In the genomic region with DNA sequence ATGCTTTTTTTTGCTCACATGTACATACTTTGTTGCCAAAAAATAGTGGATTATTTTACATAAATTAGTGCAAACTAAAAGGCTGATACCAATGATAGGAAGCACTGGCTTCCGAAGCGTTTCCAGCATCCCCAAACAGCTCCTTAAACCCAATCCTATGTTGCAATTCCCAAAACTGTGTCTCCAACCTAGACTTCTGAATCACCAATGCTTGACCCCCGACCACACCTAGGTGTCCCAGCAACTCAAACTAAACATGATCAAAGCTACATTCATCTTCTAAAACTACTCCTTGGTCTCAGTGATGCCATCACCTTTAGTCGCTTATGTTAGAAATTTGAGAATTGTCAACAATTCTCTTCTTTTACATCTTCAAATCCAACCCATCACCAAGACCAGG, we compare ENCODE assay signal across 19 cellular contexts. TPM values are rescaled to one million over a fixed set of nuclear protein-coding genes. Genes with fewer than 3 reads are reported as not detected.
DNase-seq lines count a peak whose midpoint lies in the region; ATAC-seq, FAIRE-seq and TF ChIP-seq lines count a peak whose summit lies in the region.
"Had no signal": no experiment of that assay in that cellular context is flagged by ENCODE, and none has a peak within 500 bp of the region (broad histone marks: within the 10 kb centered on the region; RNA-seq: fewer than 3 reads in every experiment).

No MANE protein-coding gene starts in this region.

- H3K27me3 ChIP-seq in left lung, result no peaks in the 10 kb centered on the region
- no peaks in the 10 kb centered on the region for H3K27me3 ChIP-seq in endodermal cell (ENCODE audit: control insufficient read depth, insufficient read depth, low read length, poor library complexity, severe bottlenecking)
- H3K27me3 ChIP-seq: BLaER1 had no signal

- peak overlapping the region; percentile 61 to 78 for H3K27ac ChIP-seq in left lung
- peak overlapping the region in 13 of 21 experiments; percentile 10 to 83 (median 50) for H3K27ac ChIP-seq in skin epidermis
- H3K27ac ChIP-seq in endodermal cell (ENCODE audit: low read depth, low read length), result no peak overlapping the region
- H3K27ac ChIP-seq: BLaER1 had no signal

- peaks cover 15% of the 10 kb centered on the region for H3K4me1 Mint-ChIP-seq in endodermal cell
- H3K4me1 Mint-ChIP-seq: activated naive CD4-positive, alpha-beta T cell treated with anti-CD3 and anti-CD28 coated beads, Interleukin-2, amount 10 ng/mL, durations not matched to agents 7 days and 5 days had no signal

- no peak for ATAC-seq in left lung
- no peak for ATAC-seq in GM19397 (IDR thresholded peaks at IDR 0.05; ENCODE audit: unreplicated experiment)

- H3K27me3 Mint-ChIP-seq in endodermal cell (ENCODE audit: insufficient read depth), result no peaks in the 10 kb centered on the region

- FAIRE-seq in D721Med (lab: Jason Lieb, UNC), result peak; percentile 91
- FAIRE-seq: kidney had no signal

- intact Hi-C loops in left lung (cut with DNase I), result no loop called here

- no peaks in the 10 kb centered on the region for H3K9me3 Mint-ChIP-seq in endodermal cell
- H3K9me3 Mint-ChIP-seq: activated naive CD4-positive, alpha-beta T cell treated with anti-CD3 and anti-CD28 coated beads, Interleukin-2, amount 10 ng/mL, durations not matched to agents 7 days and 5 days had no signal

- peak overlapping the region; percentile 13 for H3K4me3 ChIP-seq in WI38 (ENCODE audit: low read depth, low read length)
- no peak overlapping the region for H3K4me3 ChIP-seq in left lung
- no peak overlapping the region for H3K4me3 ChIP-seq in skin epidermis
- no peak overlapping the region for H3K4me3 ChIP-seq in endodermal cell (ENCODE audit: low read length)
- H3K4me3 ChIP-seq: BLaER1 had no signal

- no peak for DNase-seq in D721Med (ENCODE audit: insufficient read length, low spot score)
- DNase-seq in left lung, result no peak
- DNase-seq in medulla oblongata (ENCODE audit: extremely low spot score), result no peak
- no peak for DNase-seq in endodermal cell
- DNase-seq in DMS79 treated with DMSO at 0.1 percent for 48 hours (lab: John Stamatoyannopoulos, UW), result no peak
- DNase-seq: activated CD4-positive, alpha-beta T cell treated with anti-CD3 and anti-CD28 coated beads for 48 hours; activated naive CD4-positive, alpha-beta T cell treated with anti-CD3 and anti-CD28 coated beads, Interleukin-2, amount 10 ng/mL, durations not matched to agents 7 days and 5 days; activated T-cell treated with anti-CD3 and anti-CD28 coated beads for 4 hours; caudate nucleus; DMS79; H9; kidney; NCI-H1048; stimulated activated CD4-positive, alpha-beta T cell treated with anti-CD3 and anti-CD28 coated beads, Interleukin-2, amount 100 ng/mL, for 24 hours had no signal

- no peak overlapping the region for H3K9ac ChIP-seq in endodermal cell (ENCODE audit: extremely low read depth, low read length, poor library complexity, severe bottlenecking)
- H3K9ac ChIP-seq: BLaER1 had no signal

- H3K4me1 ChIP-seq in left lung (peaks cover 15 to 49% of the 10 kb centered on the region in 2 donors), endodermal cell (ENCODE audit: control insufficient read depth, insufficient read depth, low read length) (no peaks in the 10 kb centered on the region)

- WGBS in endodermal cell (ENCODE audit: insufficient coverage in 1 of 2, insufficient read length in 1 of 2), 2 experiments, result 92 to 94% methylated on average over 2 to 4 of the region's 4 CpGs

- no peak overlapping the region for H3K4me3 Mint-ChIP-seq in endodermal cell
- H3K4me3 Mint-ChIP-seq: activated naive CD4-positive, alpha-beta T cell treated with anti-CD3 and anti-CD28 coated beads, Interleukin-2, amount 10 ng/mL, durations not matched to agents 7 days and 5 days; H9 had no signal

- peaks cover 5% of the 10 kb centered on the region for H3K36me3 Mint-ChIP-seq in endodermal cell (ENCODE audit: low read depth)
- H3K36me3 Mint-ChIP-seq: activated naive CD4-positive, alpha-beta T cell treated with anti-CD3 and anti-CD28 coated beads, Interleukin-2, amount 10 ng/mL, durations not matched to agents 7 days and 5 days had no signal

- TF ChIP-seq CTCF in D721Med (IDR thresholded peaks at IDR 0.05; ENCODE audit: insufficient read depth, missing control alignments) (no peak), WI38 (IDR thresholded peaks at IDR 0.05; ENCODE audit: low read depth, low read length) (no peak), left lung (IDR thresholded peaks at IDR 0.05) (no peak), endodermal cell (conservative IDR thresholded peaks at IDR 0.05) (no peak)

- no peak overlapping the region for H3K27ac Mint-ChIP-seq in endodermal cell
- H3K27ac Mint-ChIP-seq: activated naive CD4-positive, alpha-beta T cell treated with anti-CD3 and anti-CD28 coated beads, Interleukin-2, amount 10 ng/mL, durations not matched to agents 7 days and 5 days; H9 had no signal

- H3K9me3 ChIP-seq in left lung, result no peaks in the 10 kb centered on the region
- H3K9me3 ChIP-seq in endodermal cell (ENCODE audit: control insufficient read depth, low read length), result no peaks in the 10 kb centered on the region
- H3K9me3 ChIP-seq: BLaER1 had no signal

- no peaks in the 10 kb centered on the region for H3K36me3 ChIP-seq in left lung
- H3K36me3 ChIP-seq in endodermal cell (ENCODE audit: control insufficient read depth, insufficient read depth, low read length), result no peaks in the 10 kb centered on the region
- H3K36me3 ChIP-seq: BLaER1 had no signal

RNA-seq across cellular contexts. Expression of gene ATP8B1, which starts 13.4 kb away (rescaled TPM):
- total RNA-seq in left lung (10 to 100 TPM; 24.0 to 26.6 TPM), endodermal cell (10 to 100 TPM in 1 of 2 donors, 1 to 10 TPM in 1; 1.7 to 13.5 TPM)
- 0.32 TPM for polyA plus RNA-seq in endodermal cell (2013, experiment 1 of 2)
- 0.37 TPM for polyA plus RNA-seq in endodermal cell (2013, experiment 2 of 2)
- total RNA-seq: T-helper 2 cell treated with Interferon-gamma antibody and Interleukin-4, amounts not matched to agents 100 ng/mL and 5 ng/mL, for 36 hours had no signal
